ENCODE assay signal across 21 cellular contexts in genomic region chr6:133340557-133340956, GRCh38.
DNase-seq lines count a peak whose midpoint lies in the region; ATAC-seq, FAIRE-seq and TF ChIP-seq lines count a peak whose summit lies in the region.
"Had no signal": no experiment of that assay in that cellular context is flagged by ENCODE, and none has a peak within 500 bp of the region (broad histone marks: within the 10 kb centered on the region; RNA-seq: fewer than 3 reads in every experiment).

No MANE protein-coding gene starts in this region.

- H3K79me1 ChIP-seq in mesenchymal stem cell (replicated peaks; ENCODE audit: low read length, poor library complexity, severe bottlenecking), result no peaks in the 10 kb centered on the region

- H3K79me2 ChIP-seq in ACC112 (ENCODE audit: control insufficient read depth, insufficient read depth, low read length, unreplicated experiment) (no peaks in the 10 kb centered on the region), astrocyte (ENCODE audit: insufficient read depth, low read length) (no peaks in the 10 kb centered on the region), smooth muscle cell (ENCODE audit: low read depth) (no peaks in the 10 kb centered on the region)
- H3K79me2 ChIP-seq: parathyroid adenoma had no signal

- H3K27ac Mint-ChIP-seq in astrocyte (ENCODE audit: unreplicated experiment), result no peak overlapping the region
- H3K27ac Mint-ChIP-seq in stimulated activated naive CD8-positive, alpha-beta T cell treated with anti-CD3 and anti-CD28 coated beads, Interleukin-15, amount 100 ng/mL, for 72 hours, result no peak overlapping the region
- H3K27ac Mint-ChIP-seq: activated CD4-positive, alpha-beta T cell treated with anti-CD3 and anti-CD28 coated beads, Interleukin-2, amount 10 ng/mL, durations not matched to agents 24 days and 14 days; stimulated activated naive B cell treated with anti-CD40 and anti-IgM and Interleukin-4, amounts not matched to agents 10 μg/mL and 1 μg/mL and 100 μg/mL, for 72 hours had no signal

- H3K4me1 Mint-ChIP-seq in astrocyte (ENCODE audit: low read depth, unreplicated experiment), result peaks cover 7% of the 10 kb centered on the region
- no peaks in the 10 kb centered on the region for H3K4me1 Mint-ChIP-seq in stimulated activated naive CD8-positive, alpha-beta T cell treated with anti-CD3 and anti-CD28 coated beads, Interleukin-15, amount 100 ng/mL, for 72 hours
- H3K4me1 Mint-ChIP-seq: activated CD4-positive, alpha-beta T cell treated with anti-CD3 and anti-CD28 coated beads, Interleukin-2, amount 10 ng/mL, durations not matched to agents 24 days and 14 days; stimulated activated naive B cell treated with anti-CD40 and anti-IgM and Interleukin-4, amounts not matched to agents 10 μg/mL and 1 μg/mL and 100 μg/mL, for 72 hours had no signal

- no peak overlapping the region for H3K9ac ChIP-seq in astrocyte (ENCODE audit: low read length)
- H3K9ac ChIP-seq in mesenchymal stem cell (ENCODE audit: low read length), result peak overlapping the region; percentile 8
- no peak overlapping the region for H3K9ac ChIP-seq in smooth muscle cell (ENCODE audit: low read depth)
- H3K9ac ChIP-seq: parathyroid adenoma had no signal

- peak overlapping the region; percentile 54 to 66 for H2BK12ac ChIP-seq in mesenchymal stem cell (ENCODE audit: low read length in 2 of 2)

- peak overlapping the region in 1 of 2 experiments; percentile 67 for H3K18ac ChIP-seq in mesenchymal stem cell (ENCODE audit: low read depth in 1 of 2, low read length in 2 of 2)

- H3K9me3 Mint-ChIP-seq in astrocyte (ENCODE audit: unreplicated experiment), result no peaks in the 10 kb centered on the region
- no peaks in the 10 kb centered on the region for H3K9me3 Mint-ChIP-seq in stimulated activated naive CD8-positive, alpha-beta T cell treated with anti-CD3 and anti-CD28 coated beads, Interleukin-15, amount 100 ng/mL, for 72 hours
- H3K9me3 Mint-ChIP-seq: activated CD4-positive, alpha-beta T cell treated with anti-CD3 and anti-CD28 coated beads, Interleukin-2, amount 10 ng/mL, durations not matched to agents 24 days and 14 days; stimulated activated naive B cell treated with anti-CD40 and anti-IgM and Interleukin-4, amounts not matched to agents 10 μg/mL and 1 μg/mL and 100 μg/mL, for 72 hours had no signal

- no peak for TF ChIP-seq CTCF in astrocyte (IDR thresholded peaks at IDR 0.05; ENCODE audit: insufficient read depth, low read depth, low read length)
- no peak for TF ChIP-seq CTCF in smooth muscle cell (IDR thresholded peaks at IDR 0.05; ENCODE audit: borderline replicate concordance, insufficient read depth, poor library complexity, severe bottlenecking)

- H3K4me1 ChIP-seq in ACC112 (ENCODE audit: control insufficient read depth, insufficient read depth, low read length, unreplicated experiment) (peaks cover 39% of the 10 kb centered on the region), astrocyte (ENCODE audit: insufficient read depth, low read length) (peaks cover 15% of the 10 kb centered on the region), mesenchymal stem cell (ENCODE audit: control insufficient read depth, insufficient read depth, low read depth, low read length) (no peaks in the 10 kb centered on the region), smooth muscle cell (ENCODE audit: low read depth) (no peaks in the 10 kb centered on the region)
- H3K4me1 ChIP-seq: parathyroid adenoma, spleen had no signal

- H3K4me3 ChIP-seq in ACC112 (ENCODE audit: low read depth, low read length), result no peak overlapping the region
- no peak overlapping the region for H3K4me3 ChIP-seq in astrocyte (ENCODE audit: insufficient read depth, low read depth, low read length)
- peak overlapping the region in 1 of 2 experiments; percentile 5 for H3K4me3 ChIP-seq in mesenchymal stem cell (ENCODE audit: insufficient read depth in 1 of 2, low read depth in 1 of 2, low read length in 2 of 2)
- H3K4me3 ChIP-seq in smooth muscle cell, result no peak overlapping the region
- H3K4me3 ChIP-seq: spleen had no signal

- no peak overlapping the region for H2BK15ac ChIP-seq in mesenchymal stem cell (ENCODE audit: low read depth, poor library complexity, severe bottlenecking)

- no peaks in the 10 kb centered on the region for H3F3A ChIP-seq in smooth muscle cell (ENCODE audit: low read depth)

- H3K27me3 Mint-ChIP-seq in astrocyte (ENCODE audit: low read depth, unreplicated experiment), result no peaks in the 10 kb centered on the region
- H3K27me3 Mint-ChIP-seq in stimulated activated naive CD8-positive, alpha-beta T cell treated with anti-CD3 and anti-CD28 coated beads, Interleukin-15, amount 100 ng/mL, for 72 hours, result no peaks in the 10 kb centered on the region
- H3K27me3 Mint-ChIP-seq: activated CD4-positive, alpha-beta T cell treated with anti-CD3 and anti-CD28 coated beads, Interleukin-2, amount 10 ng/mL, durations not matched to agents 24 days and 14 days; stimulated activated naive B cell treated with anti-CD40 and anti-IgM and Interleukin-4, amounts not matched to agents 10 μg/mL and 1 μg/mL and 100 μg/mL, for 72 hours had no signal

- H3K36me3 ChIP-seq in ACC112 (ENCODE audit: insufficient read depth, low read length) (no peaks in the 10 kb centered on the region), astrocyte (ENCODE audit: insufficient read depth, low read length) (no peaks in the 10 kb centered on the region), mesenchymal stem cell (ENCODE audit: control insufficient read depth in 1 of 2, insufficient read depth in 2 of 2, low read depth in 1 of 2, low read length in 2 of 2) (no peaks in the 10 kb centered on the region), smooth muscle cell (ENCODE audit: low read depth) (no peaks in the 10 kb centered on the region)
- H3K36me3 ChIP-seq: spleen had no signal

- H3K27ac ChIP-seq in ACC112 (ENCODE audit: low read depth, low read length) (peak overlapping the region; percentile 52), astrocyte (ENCODE audit: low read depth, low read length) (no peak overlapping the region), mesenchymal stem cell (ENCODE audit: low read length, poor library complexity, severe bottlenecking) (no peak overlapping the region), smooth muscle cell (ENCODE audit: low read depth) (no peak overlapping the region)
- H3K27ac ChIP-seq: parathyroid adenoma, spleen had no signal

- no peak for FAIRE-seq in astrocyte (lab: Jason Lieb, UNC)
- FAIRE-seq: TTC549 had no signal

- H4K20me1 ChIP-seq in astrocyte (ENCODE audit: insufficient read depth, low read length) (no peaks in the 10 kb centered on the region), smooth muscle cell (ENCODE audit: low read depth) (no peaks in the 10 kb centered on the region)

- no peaks in the 10 kb centered on the region for H3K36me3 Mint-ChIP-seq in astrocyte (ENCODE audit: low read depth, unreplicated experiment)
- H3K36me3 Mint-ChIP-seq: stimulated activated naive B cell treated with anti-CD40 and anti-IgM and Interleukin-4, amounts not matched to agents 10 μg/mL and 1 μg/mL and 100 μg/mL, for 72 hours had no signal

- H3K9me3 ChIP-seq in astrocyte (ENCODE audit: insufficient read depth, low read depth, low read length), result no peaks in the 10 kb centered on the region
- H3K9me3 ChIP-seq in mesenchymal stem cell (ENCODE audit: control insufficient read depth, low read length), result no peaks in the 10 kb centered on the region
- no peaks in the 10 kb centered on the region for H3K9me3 ChIP-seq in smooth muscle cell (replicated peaks; ENCODE audit: low read depth)
- H3K9me3 ChIP-seq: spleen had no signal

- H4K8ac ChIP-seq in mesenchymal stem cell (ENCODE audit: low read length), result no peak overlapping the region

- H2BK5ac ChIP-seq in mesenchymal stem cell (ENCODE audit: low read depth, low read length, poor library complexity, severe bottlenecking), result no peak overlapping the region

- ATAC-seq in stimulated activated naive CD8-positive, alpha-beta T cell treated with anti-CD3 and anti-CD28 coated beads, Interleukin-15, amount 100 ng/mL, for 72 hours, result no peak
- ATAC-seq: HCT116; left lobe of liver; stimulated activated naive B cell treated with anti-CD40 and anti-IgM and Interleukin-4, amounts not matched to agents 10 μg/mL and 1 μg/mL and 100 μg/mL, for 72 hours had no signal

- H3K27me3 ChIP-seq in ACC112 (ENCODE audit: insufficient read depth, low read length) (no peaks in the 10 kb centered on the region), astrocyte (ENCODE audit: insufficient read depth, low read length) (no peaks in the 10 kb centered on the region), mesenchymal stem cell (ENCODE audit: control insufficient read depth in 1 of 2, insufficient read depth in 1 of 2, low read length in 2 of 2) (no peaks in the 10 kb centered on the region), smooth muscle cell (ENCODE audit: low read depth) (peaks cover 12% of the 10 kb centered on the region)
- H3K27me3 ChIP-seq: spleen had no signal

- H3K23ac ChIP-seq in mesenchymal stem cell (ENCODE audit: low read length in 2 of 2), result no peak overlapping the region

- no peak overlapping the region for H3K14ac ChIP-seq in mesenchymal stem cell (ENCODE audit: low read length in 2 of 2)

- no peak overlapping the region for H2BK120ac ChIP-seq in mesenchymal stem cell (ENCODE audit: low read depth, low read length)

- 81% methylated on average over 3 of the region's 3 CpGs for WGBS in mesenchymal stem cell
- 71% methylated on average over 3 of the region's 3 CpGs for WGBS in smooth muscle cell (ENCODE audit: low lambda C conversion rate)

- no peak overlapping the region for H4K91ac ChIP-seq in mesenchymal stem cell (ENCODE audit: low read length)

- DNase-seq in HS-27A (ENCODE audit: low read depth) (peak; percentile 38), astrocyte (ENCODE audit: low read depth) (peak; percentile 55), mesenchymal stem cell (peak; percentile 44), smooth muscle cell (lab: John Stamatoyannopoulos, UW; ENCODE audit: unreplicated experiment) (no peak), NCI-H2107 treated with DMSO at 0.1 percent for 48 hours (lab: John Stamatoyannopoulos, UW; ENCODE audit: unreplicated experiment) (no peak), AG20443 (ENCODE audit: low spot score) (no peak)
- DNase-seq in stimulated activated naive CD8-positive, alpha-beta T cell treated with anti-CD3 and anti-CD28 coated beads, Interleukin-15, amount 100 ng/mL, for 72 hours, result no peak
- DNase-seq: activated CD4-positive, alpha-beta T cell treated with anti-CD3 and anti-CD28 coated beads, Interleukin-2, amount 10 ng/mL, durations not matched to agents 24 days and 14 days; activated naive CD4-positive, alpha-beta T cell; COR-L47; effector CD4-positive, alpha-beta T cell; MM.1S; NCI-H1694 treated with DMSO at 0.1 percent for 48 hours; NCI-H526; spleen; stimulated activated naive B cell treated with anti-CD40 and anti-IgM and Interleukin-4, amounts not matched to agents 10 μg/mL and 1 μg/mL and 100 μg/mL, for 72 hours had no signal

- H3K4ac ChIP-seq in mesenchymal stem cell (ENCODE audit: low read depth in 1 of 2, low read length in 2 of 2), result no peak overlapping the region

- H2AK5ac ChIP-seq in mesenchymal stem cell (ENCODE audit: low read length, severe bottlenecking), result no peak overlapping the region

- no peak overlapping the region for H2AFZ ChIP-seq in ACC112 (ENCODE audit: low read length, unreplicated experiment)
- peak overlapping the region; percentile 27 for H2AFZ ChIP-seq in astrocyte (ENCODE audit: low read depth, low read length)
- no peak overlapping the region for H2AFZ ChIP-seq in mesenchymal stem cell (ENCODE audit: low read depth, low read length)
- no peak overlapping the region for H2AFZ ChIP-seq in smooth muscle cell (ENCODE audit: low read depth)
- H2AFZ ChIP-seq: parathyroid adenoma had no signal

- H3K4me2 ChIP-seq in astrocyte (ENCODE audit: low read length) (peak overlapping the region; percentile 22), mesenchymal stem cell (ENCODE audit: low read length, poor library complexity, severe bottlenecking) (no peak overlapping the region), smooth muscle cell (no peak overlapping the region)

- H3K4me3 Mint-ChIP-seq in astrocyte (ENCODE audit: unreplicated experiment), result no peak overlapping the region
- H3K4me3 Mint-ChIP-seq in stimulated activated naive CD8-positive, alpha-beta T cell treated with anti-CD3 and anti-CD28 coated beads, Interleukin-15, amount 100 ng/mL, for 72 hours, result no peak overlapping the region
- H3K4me3 Mint-ChIP-seq: activated CD4-positive, alpha-beta T cell treated with anti-CD3 and anti-CD28 coated beads, Interleukin-2, amount 10 ng/mL, durations not matched to agents 24 days and 14 days; stimulated activated naive B cell treated with anti-CD40 and anti-IgM and Interleukin-4, amounts not matched to agents 10 μg/mL and 1 μg/mL and 100 μg/mL, for 72 hours had no signal

Comparison
In these comparisons a context has a peak if more than half of its experiments do, and no peak if none do; other contexts are left out.
1. DNase-seq: peak in HS-27A (single experiment), astrocyte (single experiment) and mesenchymal stem cell (single experiment); none in smooth muscle cell (single experiment), stimulated activated naive CD8-positive, alpha-beta T cell treated with anti-CD3 and anti-CD28 coated beads, Interleukin-15, amount 100 ng/mL, for 72 hours (0 of 2), NCI-H2107 treated with DMSO at 0.1 percent for 48 hours (single experiment) and AG20443 (single experiment).